ENCODE assay signal across 16 cellular contexts in genomic region chr5:125148706-125149105, GRCh38.
DNase-seq lines count a peak whose midpoint lies in the region; ATAC-seq and TF ChIP-seq lines count a peak whose summit lies in the region.
"Had no signal": no experiment of that assay in that cellular context is flagged by ENCODE, and none has a peak within 500 bp of the region (broad histone marks: within the 10 kb centered on the region; RNA-seq: fewer than 3 reads in every experiment).

No MANE protein-coding gene starts in this region.

- no peaks in the 10 kb centered on the region for H3K4me1 Mint-ChIP-seq in activated CD8-positive, alpha-beta T cell treated with anti-CD3 and anti-CD28 coated beads, Interleukin-2, amount 10 ng/mL, durations not matched to agents 7 days and 5 days (ENCODE audit: low read depth)

- peak overlapping the region; percentile 79; the same call in 1 of the 2 replicates for H3K4me2 ChIP-seq in OCI-LY1 (ENCODE audit: low read length)
- H3K4me2 ChIP-seq: GM23338 had no signal

- H3K4me3 ChIP-seq in OCI-LY1 (ENCODE audit: low read depth, low read length, poor library complexity, severe bottlenecking) = no peak overlapping the region
- H3K4me3 ChIP-seq in astrocyte of the spinal cord (ENCODE audit: low read depth, low read length) = no peak overlapping the region
- no peak overlapping the region for H3K4me3 ChIP-seq in foreskin fibroblast (ENCODE audit: low read depth in 1 of 2, low read length in 2 of 2)
- H3K4me3 ChIP-seq in skeletal muscle cell (ENCODE audit: low read depth, low read length) = no peak overlapping the region
- H3K4me3 ChIP-seq: GM23338 had no signal

- H3K36me3 ChIP-seq in OCI-LY1 (ENCODE audit: insufficient read depth, low read length) = no peaks in the 10 kb centered on the region

- no peaks in the 10 kb centered on the region for H3K36me3 Mint-ChIP-seq in activated CD8-positive, alpha-beta T cell treated with anti-CD3 and anti-CD28 coated beads, Interleukin-2, amount 10 ng/mL, durations not matched to agents 7 days and 5 days (ENCODE audit: low read depth)

- DNase-seq in astrocyte of the spinal cord (ENCODE audit: low read depth, low spot score) (peak; percentile 24), foreskin fibroblast (peak; percentile 36 to 64), skeletal muscle cell (ENCODE audit: low read depth) (peak; percentile 31)
- no peak for DNase-seq in activated CD8-positive, alpha-beta T cell treated with anti-CD3 and anti-CD28 coated beads, Interleukin-2, amount 10 ng/mL, durations not matched to agents 7 days and 5 days
- DNase-seq: C1 segment of cervical spinal cord, KBM-7, NCI-H1092, NCI-H1694, NCI-H446 treated with DMSO at 0.1 percent for 48 hours, NCI-H748 treated with DMSO at 0.1 percent for 48 hours, Right ventricle myocardium superior had no signal

- no peaks in the 10 kb centered on the region for H4K20me1 ChIP-seq in OCI-LY1 (ENCODE audit: insufficient read depth, low read length)

- no peaks in the 10 kb centered on the region for H3K9me3 ChIP-seq in OCI-LY1 (ENCODE audit: low read length)

- no peaks in the 10 kb centered on the region for H3K27me3 ChIP-seq in OCI-LY1 (ENCODE audit: insufficient read depth, low read length)

- no peaks in the 10 kb centered on the region for H3K79me2 ChIP-seq in OCI-LY1 (ENCODE audit: insufficient read depth, low read length)

- POLR2A ChIA-PET in activated CD8-positive, alpha-beta T cell treated with anti-CD3 and anti-CD28 coated beads, Interleukin-2, amount 10 ng/mL, durations not matched to agents 7 days and 5 days (lab: Charles Lee) = no interaction called here

- H3K27ac Mint-ChIP-seq in activated CD8-positive, alpha-beta T cell treated with anti-CD3 and anti-CD28 coated beads, Interleukin-2, amount 10 ng/mL, durations not matched to agents 7 days and 5 days = no peak overlapping the region
- H3K27ac Mint-ChIP-seq: GM23338 had no signal

- no peaks in the 10 kb centered on the region for H3K27me3 Mint-ChIP-seq in activated CD8-positive, alpha-beta T cell treated with anti-CD3 and anti-CD28 coated beads, Interleukin-2, amount 10 ng/mL, durations not matched to agents 7 days and 5 days (ENCODE audit: low read depth)

- CTCF ChIA-PET in activated CD8-positive, alpha-beta T cell treated with anti-CD3 and anti-CD28 coated beads, Interleukin-2, amount 10 ng/mL, durations not matched to agents 7 days and 5 days (lab: Charles Lee) = no interaction called here

- H3K9me3 Mint-ChIP-seq in activated CD8-positive, alpha-beta T cell treated with anti-CD3 and anti-CD28 coated beads, Interleukin-2, amount 10 ng/mL, durations not matched to agents 7 days and 5 days (ENCODE audit: insufficient read depth) = no peaks in the 10 kb centered on the region
- H3K9me3 Mint-ChIP-seq: GM23338 had no signal

- in situ Hi-C loops in astrocyte of the spinal cord (cut with HindIII; ENCODE audit: low sequenced_read_pairs) = no loop called here

- no peak for ATAC-seq in GM19463 (IDR thresholded peaks at IDR 0.05; ENCODE audit: unreplicated experiment)
- ATAC-seq in HG02678 (IDR thresholded peaks at IDR 0.05; ENCODE audit: unreplicated experiment) = no peak
- no peak for ATAC-seq in activated CD8-positive, alpha-beta T cell treated with anti-CD3 and anti-CD28 coated beads, Interleukin-2, amount 10 ng/mL, durations not matched to agents 7 days and 5 days
- no peak for ATAC-seq in HG03457 (IDR thresholded peaks at IDR 0.05; ENCODE audit: unreplicated experiment)
- ATAC-seq: GM23338 had no signal

- peak overlapping the region; percentile 88 for H3K27ac ChIP-seq in OCI-LY1 (ENCODE audit: low read depth, low read length, poor library complexity, severe bottlenecking)

- no peaks in the 10 kb centered on the region for H3F3A ChIP-seq in OCI-LY1 (ENCODE audit: insufficient read depth, low read length)

- H3K9ac ChIP-seq in OCI-LY1 (ENCODE audit: low read length) = no peak overlapping the region; the same call in 1 of the 2 replicates

- no peak for TF ChIP-seq CTCF in OCI-LY1 (IDR thresholded peaks at IDR 0.05; ENCODE audit: low read length)
- TF ChIP-seq CTCF in astrocyte of the spinal cord (IDR thresholded peaks at IDR 0.05; ENCODE audit: low read depth, low read length) = no peak
- no peak for TF ChIP-seq CTCF in foreskin fibroblast (IDR thresholded peaks at IDR 0.05; ENCODE audit: low read depth, low read length)

- H3K4me1 ChIP-seq in OCI-LY1 (ENCODE audit: insufficient read depth, low read length, severe bottlenecking) = peaks cover 73% of the 10 kb centered on the region

- no peak overlapping the region for H3K4me3 Mint-ChIP-seq in activated CD8-positive, alpha-beta T cell treated with anti-CD3 and anti-CD28 coated beads, Interleukin-2, amount 10 ng/mL, durations not matched to agents 7 days and 5 days
- H3K4me3 Mint-ChIP-seq: GM23338 had no signal

- no peaks in the 10 kb centered on the region for H3K9me2 ChIP-seq in OCI-LY1 (ENCODE audit: low read depth, low read length)

- H2AFZ ChIP-seq in OCI-LY1 (ENCODE audit: low read length) = no peak overlapping the region
